ENCODE assay signal across 8 cellular contexts in genomic region chr14:66508846-66509621, GRCh38. TPM values are rescaled to one million over a fixed set of nuclear protein-coding genes. Genes with fewer than 3 reads are reported as not detected.
A peak's percentile ranks its signal among the peaks of the same experiment; 100 is the strongest.
DNase-seq lines count a peak whose midpoint lies in the region; ATAC-seq, FAIRE-seq and TF ChIP-seq lines count a peak whose summit lies in the region.

No MANE protein-coding gene starts in this region.

- H3K4me3 ChIP-seq in ascending aorta (peak overlapping the region; percentile 82 to 84), prostate gland (peak overlapping the region; percentile 79 to 85)

- H3K9me3 ChIP-seq in ascending aorta (no peaks in the 10 kb centered on the region), prostate gland (no peaks in the 10 kb centered on the region)

- H3K27ac ChIP-seq in ascending aorta (peak overlapping the region; percentile 85 to 92), prostate gland (peak overlapping the region; percentile 89 to 90)

- H3K36me3 ChIP-seq in ascending aorta = no peaks in the 10 kb centered on the region
- no peaks in the 10 kb centered on the region for H3K36me3 ChIP-seq in prostate gland

- H3K27me3 ChIP-seq in ascending aorta (no peaks in the 10 kb centered on the region), prostate gland (replicated peaks; ENCODE audit: insufficient read depth) (no peaks in the 10 kb centered on the region)

- WGBS in prostate gland = under 1% methylated on average over 54 of the region's 57 CpGs

- ATAC-seq in Right ventricle myocardium inferior = peak; percentile 8
- peak; percentile 30 for ATAC-seq in HG03378 (IDR thresholded peaks at IDR 0.05; ENCODE audit: unreplicated experiment)

- DNase-seq in Right ventricle myocardium inferior (ENCODE audit: missing footprints) (peak; percentile 71), cardiac septum (ENCODE audit: low spot score) (no peak), T follicular helper cell (ENCODE audit: low read depth) (peak; percentile 21), ascending aorta (ENCODE audit: low spot score in 2 of 2) (peak in 1 of 2 donors; percentile 65), hepatic stellate cell (ENCODE audit: low spot score) (peak; percentile 26), prostate gland (ENCODE audit: low spot score) (peak; percentile 37), RCC 7860 (ENCODE audit: low spot score) (no peak)

- FAIRE-seq in RCC 7860 (lab: Jason Lieb, UNC) = no peak

- TF ChIP-seq CTCF in ascending aorta (IDR thresholded peaks at IDR 0.05) = no peak
- no peak for TF ChIP-seq CTCF in prostate gland (IDR thresholded peaks at IDR 0.05)

- TF ChIP-seq POLR2A in prostate gland (IDR thresholded peaks at IDR 0.05) = peak; percentile 5

- intact Hi-C loops in Right ventricle myocardium inferior (cut with DNase I) (loop anchor here (5.0 to 10.0 kb wide), 2 partner anchors 143 to 736 kb away; partner anchors contain the start of gene PALS1), cardiac septum (cut with DNase I) (loop anchor here (10.0 kb wide), 1 partner anchor 736 kb away; the partner anchor contains the start of gene PALS1), ascending aorta (cut with DNase I) (loop anchor here (1.0 to 5.0 kb wide), 3 partner anchors 732 to 1097 kb away; partner anchors contain the start of genes EIF2S1, FUT8 and PALS1), prostate gland (cut with DNase I) (no loop called here)

- peaks cover 0 to 2% of the 10 kb centered on the region in 2 donors for H3K4me1 ChIP-seq in ascending aorta
- H3K4me1 ChIP-seq in prostate gland (replicated peaks) = no peaks in the 10 kb centered on the region

RNA-seq across cellular contexts. Expression of gene GPHN, which starts 1.1 kb away (rescaled TPM):
- total RNA-seq in Right ventricle myocardium inferior (23.5 TPM), cardiac septum (27.7 TPM), ascending aorta (3.3 TPM), prostate gland (10 to 100 TPM; 13.5 to 18.7 TPM)

RNA-seq across cellular contexts. Expression of gene CCDC196, which starts 22.9 kb away (rescaled TPM):
- not detected for total RNA-seq in Right ventricle myocardium inferior
- not detected for total RNA-seq in cardiac septum
- total RNA-seq in ascending aorta = not detected
- total RNA-seq in prostate gland = 1 to 10 TPM in 1 of 2 donors, not detected in 1; 2.6 TPM

Comparison
In these comparisons a context has a peak if more than half of its experiments do, and no peak if none do; other contexts are left out.
1. DNase-seq: peak in Right ventricle myocardium inferior (single experiment), T follicular helper cell (single experiment), hepatic stellate cell (single experiment) and prostate gland (single experiment); none in cardiac septum (single experiment) and RCC 7860 (single experiment).